Comparison of ENCODE assay signal across 8 cellular contexts in the genomic region with DNA sequence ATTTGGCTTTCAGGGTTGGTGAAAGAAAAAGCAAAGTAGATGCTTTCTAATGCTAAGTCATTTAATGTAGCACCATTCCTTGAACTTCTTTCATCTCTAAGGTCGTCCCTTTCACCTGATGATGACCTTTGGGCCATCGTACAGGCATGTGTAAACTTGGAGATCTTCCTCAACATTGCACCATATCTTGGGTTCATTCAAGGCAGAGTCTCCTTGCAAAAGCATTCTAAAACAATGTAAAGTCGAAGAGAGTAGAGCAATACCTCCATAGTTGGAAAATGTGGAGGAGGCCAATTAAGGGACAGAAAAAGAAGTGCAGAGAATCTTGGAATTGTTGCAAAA. TPM values are rescaled to one million over a fixed set of nuclear protein-coding genes. Genes with fewer than 3 reads are reported as not detected.
DNase-seq lines count a peak whose midpoint lies in the region; ATAC-seq and TF ChIP-seq lines count a peak whose summit lies in the region.

No MANE protein-coding gene starts in this region.

- H3K4me1 Mint-ChIP-seq in CD4-positive, alpha-beta memory T cell, result peaks cover 7 to 21% (median 13%) of the 10 kb centered on the region in 4 donors
- H3K4me1 Mint-ChIP-seq in endothelial cell (ENCODE audit: unreplicated experiment), result peaks cover 13% of the 10 kb centered on the region
- peaks cover 11% of the 10 kb centered on the region for H3K4me1 Mint-ChIP-seq in neural progenitor cell

- H3K36me3 ChIP-seq in CD4-positive, alpha-beta memory T cell (ENCODE audit: insufficient read depth, low read length), result no peaks in the 10 kb centered on the region
- H3K36me3 ChIP-seq in OCI-LY1 (ENCODE audit: insufficient read depth, low read length) (peaks cover 16% of the 10 kb centered on the region; the same call in 1 of the 2 replicates), neural progenitor cell (no peaks in the 10 kb centered on the region)

- H3K4me2 ChIP-seq in OCI-LY1 (ENCODE audit: low read length) (peak overlapping the region; percentile 90), neural progenitor cell (peak overlapping the region; percentile 84)

- TF ChIP-seq CTCF in OCI-LY1 (IDR thresholded peaks at IDR 0.05; ENCODE audit: low read length), result no peak
- TF ChIP-seq CTCF in endothelial cell (IDR thresholded peaks at IDR 0.05; ENCODE audit: unreplicated experiment), result no peak
- no peak for TF ChIP-seq CTCF in neural progenitor cell (IDR thresholded peaks at IDR 0.05)

- H3K9me3 ChIP-seq in CD4-positive, alpha-beta memory T cell (ENCODE audit: control insufficient read depth in 1 of 2, low read length in 2 of 2), result no peaks in the 10 kb centered on the region
- H3K9me3 ChIP-seq in OCI-LY1 (ENCODE audit: low read length) (no peaks in the 10 kb centered on the region), neural progenitor cell (ENCODE audit: low read depth) (no peaks in the 10 kb centered on the region)

- H4K20me1 ChIP-seq in OCI-LY1 (ENCODE audit: insufficient read depth, low read length), result no peaks in the 10 kb centered on the region
- H4K20me1 ChIP-seq in neural progenitor cell (ENCODE audit: low read depth), result no peaks in the 10 kb centered on the region

- H3K27me3 Mint-ChIP-seq in CD4-positive, alpha-beta memory T cell, result no peaks in the 10 kb centered on the region
- peaks cover 3% of the 10 kb centered on the region for H3K27me3 Mint-ChIP-seq in endothelial cell (ENCODE audit: unreplicated experiment)
- H3K27me3 Mint-ChIP-seq in neural progenitor cell (ENCODE audit: insufficient read depth, low read depth), result no peaks in the 10 kb centered on the region

- ATAC-seq in GM18502 (IDR thresholded peaks at IDR 0.05; ENCODE audit: poor library complexity, unreplicated experiment) (no peak), GM19395 (IDR thresholded peaks at IDR 0.05; ENCODE audit: unreplicated experiment) (no peak), HG03469 (IDR thresholded peaks at IDR 0.05; ENCODE audit: unreplicated experiment) (no peak)

- H3F3A ChIP-seq in OCI-LY1 (ENCODE audit: insufficient read depth, low read length), result no peaks in the 10 kb centered on the region
- H3F3A ChIP-seq in neural progenitor cell (ENCODE audit: low read depth), result peaks cover 17% of the 10 kb centered on the region

- H3K36me3 Mint-ChIP-seq in CD4-positive, alpha-beta memory T cell, result peaks cover 11 to 12% of the 10 kb centered on the region in 2 donors
- peaks cover 25% of the 10 kb centered on the region for H3K36me3 Mint-ChIP-seq in endothelial cell (ENCODE audit: low read depth, unreplicated experiment)
- no peaks in the 10 kb centered on the region for H3K36me3 Mint-ChIP-seq in neural progenitor cell

- H3K4me1 ChIP-seq in CD4-positive, alpha-beta memory T cell (ENCODE audit: insufficient read depth, low read length), result peaks cover 16% of the 10 kb centered on the region
- H3K4me1 ChIP-seq in OCI-LY1 (ENCODE audit: insufficient read depth, low read length, severe bottlenecking), result peaks cover 16% of the 10 kb centered on the region
- H3K4me1 ChIP-seq in neural progenitor cell, result no peaks in the 10 kb centered on the region

- peak overlapping the region; percentile 92 to 99 (median 97) for H3K27ac Mint-ChIP-seq in CD4-positive, alpha-beta memory T cell
- H3K27ac Mint-ChIP-seq in endothelial cell (ENCODE audit: unreplicated experiment) (peak overlapping the region; percentile 90), neural progenitor cell (no peak overlapping the region)

- H3K9me3 Mint-ChIP-seq in CD4-positive, alpha-beta memory T cell, result peaks cover 0 to 9% (median 4%) of the 10 kb centered on the region in 8 donors
- H3K9me3 Mint-ChIP-seq in endothelial cell (ENCODE audit: unreplicated experiment) (no peaks in the 10 kb centered on the region), neural progenitor cell (peaks cover 3% of the 10 kb centered on the region)

- no peaks in the 10 kb centered on the region for H3K9me2 ChIP-seq in OCI-LY1 (ENCODE audit: low read depth, low read length)

- CTCF ChIA-PET in CD4-positive, alpha-beta memory T cell (lab: Charles Lee; ENCODE audit: partially characterized antibody), result interaction anchor here (1.5 to 6.9 kb wide), 2 partner anchors 10 to 241 kb away, joined by 3 to 42 read pairs; no protein-coding TSS in a partner anchor

- no peak overlapping the region for H2AFZ ChIP-seq in OCI-LY1 (ENCODE audit: low read length)
- no peak overlapping the region for H2AFZ ChIP-seq in neural progenitor cell (replicated peaks)

- peak overlapping the region; percentile 94 for H3K9ac ChIP-seq in OCI-LY1 (ENCODE audit: low read length)
- H3K9ac ChIP-seq in neural progenitor cell, result peak overlapping the region; percentile 95

- POLR2A ChIA-PET in CD4-positive, alpha-beta memory T cell (lab: Charles Lee; ENCODE audit: partially characterized antibody), result interaction anchor here (0.8 to 1.8 kb wide), 14 partner anchors 8 to 686 kb away, joined by 3 to 15 read pairs (median 6); a partner anchor contains a TSS

- peak overlapping the region; percentile 71 to 76 for H3K4me3 ChIP-seq in CD4-positive, alpha-beta memory T cell (ENCODE audit: low read length in 2 of 2)
- H3K4me3 ChIP-seq in OCI-LY1 (ENCODE audit: low read depth, low read length, poor library complexity, severe bottlenecking) (peak overlapping the region; percentile 86), neural progenitor cell (peak overlapping the region; percentile 91)

- H3K79me2 ChIP-seq in OCI-LY1 (ENCODE audit: insufficient read depth, low read length), result no peaks in the 10 kb centered on the region
- peaks cover 13% of the 10 kb centered on the region for H3K79me2 ChIP-seq in neural progenitor cell (ENCODE audit: low read depth)

- H3K27me3 ChIP-seq in CD4-positive, alpha-beta memory T cell (ENCODE audit: insufficient read depth, low read length), result no peaks in the 10 kb centered on the region
- no peaks in the 10 kb centered on the region for H3K27me3 ChIP-seq in OCI-LY1 (ENCODE audit: insufficient read depth, low read length)
- H3K27me3 ChIP-seq in neural progenitor cell, result no peaks in the 10 kb centered on the region

- intact Hi-C loops in CD4-positive, alpha-beta memory T cell (cut with micrococcal nuclease), result no loop called here

- DNase-seq in CD4-positive, alpha-beta memory T cell, result peak in 1 of 5 donors; percentile 1
- DNase-seq in endothelial cell (ENCODE audit: low spot score), result no peak
- DNase-seq in neural progenitor cell (ENCODE audit: low spot score), result no peak
- DNase-seq in stimulated activated CD4-positive, alpha-beta T cell treated with anti-CD3 and anti-CD28 coated beads, Interleukin-4, amount 100 ng/mL, for 1 hour, result no peak

- H3K4me3 Mint-ChIP-seq in CD4-positive, alpha-beta memory T cell, result peak overlapping the region; percentile 93 to 97 (median 94)
- H3K4me3 Mint-ChIP-seq in endothelial cell (ENCODE audit: unreplicated experiment) (peak overlapping the region; percentile 97), neural progenitor cell (peak overlapping the region; percentile 96)

- peak overlapping the region; percentile 83 for H3K27ac ChIP-seq in CD4-positive, alpha-beta memory T cell (ENCODE audit: low read depth, low read length)
- H3K27ac ChIP-seq in OCI-LY1 (ENCODE audit: low read depth, low read length, poor library complexity, severe bottlenecking) (no peak overlapping the region), neural progenitor cell (no peak overlapping the region)

RNA-seq across cellular contexts. Expression of a gene that starts 48.8 kb away (rescaled TPM):
- 1 to 10 TPM; 1.9 to 2.1 TPM for total RNA-seq in CD4-positive, alpha-beta memory T cell
- 1 to 10 TPM in 1 of 2 donors, not detected in 1; 1.3 TPM for polyA plus RNA-seq in CD4-positive, alpha-beta memory T cell
- total RNA-seq in endothelial cell (ENCODE audit: unreplicated experiment) (51.1 TPM), neural progenitor cell (ENCODE audit: low replicate concordance) (10.4 and 25.7 TPM in 2 replicates)
